In genomic region chr1:99544328-99544727, GRCh38 we compare ENCODE assay signal across 10 cellular contexts.
A peak's percentile ranks its signal among the peaks of the same experiment; 100 is the strongest.
DNase-seq lines count a peak whose midpoint lies in the region; ATAC-seq and TF ChIP-seq lines count a peak whose summit lies in the region.
"Had no signal": no experiment of that assay in that cellular context is flagged by ENCODE, and none has a peak within 500 bp of the region (broad histone marks: within the 10 kb centered on the region; RNA-seq: fewer than 3 reads in every experiment).

No MANE protein-coding gene starts in this region.

- no peak for TF ChIP-seq POLR2A in prostate gland (IDR thresholded peaks at IDR 0.05)
- no peak for TF ChIP-seq POLR2A in body of pancreas (IDR thresholded peaks at IDR 0.05)

- H3K36me3 ChIP-seq in prostate gland (no peaks in the 10 kb centered on the region), body of pancreas (replicated peaks in 1 of 2; ENCODE audit: insufficient read depth in 1 of 2, low read depth in 2 of 2) (no peaks in the 10 kb centered on the region)

- no peak for ATAC-seq in body of pancreas

- WGBS in prostate gland, result 19% methylated on average over 1 of the region's 1 CpG
- WGBS in body of pancreas, 2 donors, result 19 to 32% methylated on average over 1 of the region's 1 CpG

- H3K9me3 ChIP-seq in prostate gland, result no peaks in the 10 kb centered on the region
- no peaks in the 10 kb centered on the region for H3K9me3 ChIP-seq in body of pancreas

- H3K4me3 ChIP-seq in epithelial cell of esophagus (ENCODE audit: low read length) (no peak overlapping the region), prostate gland (no peak overlapping the region), body of pancreas (no peak overlapping the region)

- no peak for TF ChIP-seq CTCF in epithelial cell of esophagus (IDR thresholded peaks at IDR 0.05; ENCODE audit: insufficient read depth, low read depth, low read length, missing control alignments)
- no peak for TF ChIP-seq CTCF in prostate gland (IDR thresholded peaks at IDR 0.05)
- TF ChIP-seq CTCF in body of pancreas (IDR thresholded peaks at IDR 0.05), result no peak

- H3K27me3 ChIP-seq in prostate gland (replicated peaks; ENCODE audit: insufficient read depth) (no peaks in the 10 kb centered on the region), body of pancreas (no peaks in the 10 kb centered on the region)

- peak; percentile 18 for DNase-seq in DMS79 treated with DMSO at 0.1 percent for 48 hours (lab: John Stamatoyannopoulos, UW)
- no peak for DNase-seq in DMS79 (lab: John Stamatoyannopoulos, UW)
- DNase-seq in NCI-H226, result peak; percentile 80
- peak; percentile 90 for DNase-seq in epithelial cell of esophagus (ENCODE audit: low read depth)
- DNase-seq in pulmonary artery endothelial cell (ENCODE audit: low read depth, low spot score), result peak; percentile 59
- no peak for DNase-seq in prostate gland (ENCODE audit: low spot score)
- DNase-seq in body of pancreas, result no peak
- DNase-seq in SHP77 treated with DMSO at 0.1 percent for 48 hours (lab: John Stamatoyannopoulos, UW), result no peak
- DNase-seq: glutamatergic neuron, T-helper 9 cell had no signal

- H3K27ac ChIP-seq in prostate gland (no peak overlapping the region), body of pancreas (no peak overlapping the region)

- intact Hi-C loops in prostate gland (cut with DNase I), result no loop called here
- intact Hi-C loops in body of pancreas (cut with DNase I), result no loop called here

- H3K4me1 ChIP-seq in prostate gland (replicated peaks), result no peaks in the 10 kb centered on the region
- H3K4me1 ChIP-seq in body of pancreas, result peaks cover 6% of the 10 kb centered on the region

Comparison
In these comparisons a context has a peak if more than half of its experiments do, and no peak if none do; other contexts are left out.
1. DNase-seq: peak in DMS79 treated with DMSO at 0.1 percent for 48 hours (single experiment), NCI-H226 (single experiment), epithelial cell of esophagus (single experiment) and pulmonary artery endothelial cell (single experiment); none in DMS79 (single experiment), prostate gland (single experiment), body of pancreas (0 of 4) and SHP77 treated with DMSO at 0.1 percent for 48 hours (single experiment).